Comparison of ENCODE assay signal across 1 cellular context in genomic region chr19:7373862-7374261, GRCh38.
A peak's percentile ranks its signal among the peaks of the same experiment; 100 is the strongest.
TF ChIP-seq lines count a peak whose summit lies in the region.

No MANE protein-coding gene starts in this region.

TF ChIP-seq in K562, 482 proteins besides CTCF, POLR2A, EP300 and RAD21 (continues in another document):
- TF ChIP-seq ZBTB5 (IDR thresholded peaks at IDR 0.05), result no peak
- no peak for TF ChIP-seq MCM5 (IDR thresholded peaks at IDR 0.05; ENCODE audit: low read depth)
- TF ChIP-seq MBD1 (CRISPR knock-in tag; IDR thresholded peaks at IDR 0.05), result no peak
- no peak for TF ChIP-seq ZNF639 (CRISPR knock-in tag; conservative IDR thresholded peaks at IDR 0.05 in 1 of 2, IDR thresholded peaks at IDR 0.05 in 1 of 2)
- TF ChIP-seq E2F4 (CRISPR knock-in tag; IDR thresholded peaks at IDR 0.05; ENCODE audit: low read depth), result no peak
- TF ChIP-seq ID3 (CRISPR knock-in tag; IDR thresholded peaks at IDR 0.05), result no peak
- TF ChIP-seq ID3 (tag; IDR thresholded peaks at IDR 0.05), result no peak
- no peak for TF ChIP-seq PYGO2 (tag; IDR thresholded peaks at IDR 0.05)
- TF ChIP-seq SMAD1 (IDR thresholded peaks at IDR 0.05; ENCODE audit: low read depth, low read length, partially characterized antibody), result no peak
- no peak for TF ChIP-seq ZNF561 (CRISPR knock-in tag; conservative IDR thresholded peaks at IDR 0.05)
- TF ChIP-seq ZFP36 (IDR thresholded peaks at IDR 0.05; ENCODE audit: low read depth, low read length, partially characterized antibody), result no peak
- no peak for TF ChIP-seq ZNF431 (CRISPR knock-in tag; IDR thresholded peaks at IDR 0.05)
- no peak for TF ChIP-seq TARDBP (IDR thresholded peaks at IDR 0.05)
- TF ChIP-seq KDM5B (IDR thresholded peaks at IDR 0.05; ENCODE audit: insufficient replicate concordance, low read depth, low read length), result no peak
- no peak for TF ChIP-seq TEAD2 (tag; IDR thresholded peaks at IDR 0.05)
- TF ChIP-seq ZBTB12 (CRISPR knock-in tag; IDR thresholded peaks at IDR 0.05), result no peak
- TF ChIP-seq ZNF124 (CRISPR knock-in tag; IDR thresholded peaks at IDR 0.05), result no peak
- no peak for TF ChIP-seq ZNF436 (CRISPR knock-in tag; IDR thresholded peaks at IDR 0.05)
- TF ChIP-seq HMG20B (CRISPR knock-in tag; IDR thresholded peaks at IDR 0.05), result no peak
- no peak for TF ChIP-seq NCOA6 (IDR thresholded peaks at IDR 0.05)
- TF ChIP-seq JUND (IDR thresholded peaks at IDR 0.05; ENCODE audit: borderline replicate concordance, low read depth, low read length), result peak; percentile 92
- TF ChIP-seq JUND (tag; IDR thresholded peaks at IDR 0.05; ENCODE audit: borderline replicate concordance, low read depth, low read length), result peak; percentile 89
- TF ChIP-seq NCOA2 (IDR thresholded peaks at IDR 0.05; ENCODE audit: partially characterized antibody in 2 of 2), result no peak
- 0 out of 4 replicates have a peak, but pooled peaks of 1 of the 2 experiments have one; percentile 31 for TF ChIP-seq FOXK2 (conservative IDR thresholded peaks at IDR 0.05 in 1 of 2, IDR thresholded peaks at IDR 0.05 in 1 of 2; ENCODE audit: low read depth in 2 of 2)
- TF ChIP-seq ATF2 (CRISPR knock-in tag; IDR thresholded peaks at IDR 0.05), result no peak
- no peak for TF ChIP-seq ZBTB43 (CRISPR knock-in tag; IDR thresholded peaks at IDR 0.05)
- TF ChIP-seq ESRRB (CRISPR knock-in tag; IDR thresholded peaks at IDR 0.05; ENCODE audit: borderline replicate concordance), result no peak
- no peak for TF ChIP-seq CC2D1A (IDR thresholded peaks at IDR 0.05)
- TF ChIP-seq PRPF4 (IDR thresholded peaks at IDR 0.05; ENCODE audit: insufficient read depth, low read depth, low read length, poor library complexity, severe bottlenecking), result no peak
- TF ChIP-seq RFX7 (CRISPR knock-in tag; IDR thresholded peaks at IDR 0.05), result no peak
- no peak for TF ChIP-seq IRF1 (CRISPR knock-in tag; IDR thresholded peaks at IDR 0.05; ENCODE audit: borderline replicate concordance)
- TF ChIP-seq HDAC2 (IDR thresholded peaks at IDR 0.05), result no peak
- no peak for TF ChIP-seq FOXJ2 (tag; IDR thresholded peaks at IDR 0.05)
- TF ChIP-seq L3MBTL2 (IDR thresholded peaks at IDR 0.05), result 0 out of 2 replicates have a peak, but pooled peaks have one; percentile 21
- no peak for TF ChIP-seq ZNF444 (CRISPR knock-in tag; IDR thresholded peaks at IDR 0.05)
- peak; percentile 28; the same call in 1 of the 2 replicates for TF ChIP-seq SMARCA4 (IDR thresholded peaks at IDR 0.05)
- no peak for TF ChIP-seq REST (CRISPR knock-in tag; IDR thresholded peaks at IDR 0.05; ENCODE audit: low read depth)
- TF ChIP-seq ARID2 (IDR thresholded peaks at IDR 0.05), result no peak
- TF ChIP-seq CBFB (CRISPR knock-in tag; IDR thresholded peaks at IDR 0.05), result no peak
- no peak for TF ChIP-seq NCOA1 (IDR thresholded peaks at IDR 0.05; ENCODE audit: low read depth)
- no peak for TF ChIP-seq TSC22D4 (tag; IDR thresholded peaks at IDR 0.05)
- TF ChIP-seq ZBTB1 (CRISPR knock-in tag; IDR thresholded peaks at IDR 0.05; ENCODE audit: borderline replicate concordance, low read depth), result no peak
- TF ChIP-seq ZNF232 (CRISPR knock-in tag; IDR thresholded peaks at IDR 0.05), result no peak
- no peak for TF ChIP-seq MEF2D (tag; conservative IDR thresholded peaks at IDR 0.05; ENCODE audit: low read depth)
- TF ChIP-seq BRF1 (IDR thresholded peaks at IDR 0.05; ENCODE audit: borderline replicate concordance, extremely low read depth, insufficient read length), result no peak
- TF ChIP-seq PKNOX1 (IDR thresholded peaks at IDR 0.05), result peak; percentile 97
- no peak for TF ChIP-seq KLF16 (IDR thresholded peaks at IDR 0.05)
- no peak for TF ChIP-seq SNIP1 (IDR thresholded peaks at IDR 0.05; ENCODE audit: low read depth)
- TF ChIP-seq ZNF695 (CRISPR knock-in tag; IDR thresholded peaks at IDR 0.05), result no peak
- TF ChIP-seq ZNF165 (CRISPR knock-in tag; IDR thresholded peaks at IDR 0.05; ENCODE audit: borderline replicate concordance), result no peak
- TF ChIP-seq ATF1 (CRISPR knock-in tag; IDR thresholded peaks at IDR 0.05), result no peak
- peak; percentile 18; the same call in 1 of the 2 replicates for TF ChIP-seq ATF1 (tag; IDR thresholded peaks at IDR 0.05)
